ENCODE assay signal across 10 cellular contexts in genomic region chr9:129777769-129778130, GRCh38. TPM values are rescaled to one million over a fixed set of nuclear protein-coding genes. Genes with fewer than 3 reads are reported as not detected.
DNase-seq lines count a peak whose midpoint lies in the region; ATAC-seq and TF ChIP-seq lines count a peak whose summit lies in the region.
"Had no signal": no experiment of that assay in that cellular context is flagged by ENCODE, and none has a peak within 500 bp of the region (broad histone marks: within the 10 kb centered on the region; RNA-seq: fewer than 3 reads in every experiment).

No MANE protein-coding gene starts in this region.

- DNase-seq in T-helper 2 cell treated with Interferon-gamma antibody and Interleukin-4, amounts not matched to agents 5 μg/mL and 100 μg/mL, for 36 hours (ENCODE audit: low spot score): no peak
- DNase-seq in T-helper 2 cell (no peak), lower lobe of right lung (no peak), H7 (no peak), NCI-H446 (lab: John Stamatoyannopoulos, UW) (no peak)
- DNase-seq in activated T-helper 2 cell treated with anti-CD3 and anti-CD28 coated beads, Interferon-gamma antibody, Interleukin-2, Interleukin-4, amounts not matched to agents 10 μg/mL and 5 μg/mL and 100 μg/mL, durations not matched to agents 14 hours and 24 hours and 36 hours (ENCODE audit: low spot score): no peak

- no peaks in the 10 kb centered on the region for H3K9me3 Mint-ChIP-seq in T-helper 2 cell treated with Interferon-gamma antibody and Interleukin-4, amounts not matched to agents 5 μg/mL and 100 μg/mL, for 36 hours
- H3K9me3 Mint-ChIP-seq in activated T-helper 2 cell treated with anti-CD3 and anti-CD28 coated beads, Interferon-gamma antibody, Interleukin-2, Interleukin-4, amounts not matched to agents 10 μg/mL and 5 μg/mL and 100 μg/mL, durations not matched to agents 14 hours and 24 hours and 36 hours: no peaks in the 10 kb centered on the region
- H3K9me3 Mint-ChIP-seq: T-cell had no signal

- H3K27ac Mint-ChIP-seq in T-helper 2 cell treated with Interferon-gamma antibody and Interleukin-4, amounts not matched to agents 5 μg/mL and 100 μg/mL, for 36 hours: no peak overlapping the region
- H3K27ac Mint-ChIP-seq in activated T-helper 2 cell treated with anti-CD3 and anti-CD28 coated beads, Interferon-gamma antibody, Interleukin-2, Interleukin-4, amounts not matched to agents 10 μg/mL and 5 μg/mL and 100 μg/mL, durations not matched to agents 14 hours and 24 hours and 36 hours: peak overlapping the region; percentile 49

- H3K4me3 ChIP-seq in lower lobe of right lung (no peak overlapping the region), stomach smooth muscle (ENCODE audit: low read length in 2 of 2) (no peak overlapping the region), H7 (ENCODE audit: insufficient read depth, low read depth, low read length) (no peak overlapping the region)
- H3K4me3 ChIP-seq: cardiac muscle cell had no signal

- no peaks in the 10 kb centered on the region for H3K36me3 ChIP-seq in lower lobe of right lung
- H3K36me3 ChIP-seq in stomach smooth muscle (ENCODE audit: control insufficient read depth in 2 of 2, insufficient read depth in 2 of 2, low read length in 2 of 2): no peaks in the 10 kb centered on the region
- H3K36me3 ChIP-seq in H7 (replicated peaks; ENCODE audit: control insufficient read depth, insufficient read depth, low read length): no peaks in the 10 kb centered on the region
- H3K36me3 ChIP-seq: cardiac muscle cell had no signal

- H3K27me3 Mint-ChIP-seq in T-helper 2 cell treated with Interferon-gamma antibody and Interleukin-4, amounts not matched to agents 5 μg/mL and 100 μg/mL, for 36 hours (ENCODE audit: low read depth): peaks cover 10% of the 10 kb centered on the region
- H3K27me3 Mint-ChIP-seq in activated T-helper 2 cell treated with anti-CD3 and anti-CD28 coated beads, Interferon-gamma antibody, Interleukin-2, Interleukin-4, amounts not matched to agents 10 μg/mL and 5 μg/mL and 100 μg/mL, durations not matched to agents 14 hours and 24 hours and 36 hours (ENCODE audit: low read depth): peaks cover 17% of the 10 kb centered on the region

- H3K4me1 ChIP-seq in lower lobe of right lung (peaks cover 18% of the 10 kb centered on the region), stomach smooth muscle (ENCODE audit: control insufficient read depth, insufficient read depth, low read length) (peaks cover 13% of the 10 kb centered on the region)

- H3K4me1 Mint-ChIP-seq in T-helper 2 cell treated with Interferon-gamma antibody and Interleukin-4, amounts not matched to agents 5 μg/mL and 100 μg/mL, for 36 hours (ENCODE audit: low read depth): peaks cover 10% of the 10 kb centered on the region
- H3K4me1 Mint-ChIP-seq in activated T-helper 2 cell treated with anti-CD3 and anti-CD28 coated beads, Interferon-gamma antibody, Interleukin-2, Interleukin-4, amounts not matched to agents 10 μg/mL and 5 μg/mL and 100 μg/mL, durations not matched to agents 14 hours and 24 hours and 36 hours (ENCODE audit: low read depth): peaks cover 15% of the 10 kb centered on the region

- H3K27ac ChIP-seq in lower lobe of right lung (peak overlapping the region; percentile 65), stomach smooth muscle (ENCODE audit: low read length) (peak overlapping the region; percentile 46)
- H3K27ac ChIP-seq: cardiac muscle cell had no signal

- ATAC-seq in lower lobe of right lung (no peak), HG02840 (IDR thresholded peaks at IDR 0.05; ENCODE audit: low FRiP score, unreplicated experiment) (no peak)

- H3K27me3 ChIP-seq in lower lobe of right lung (ENCODE audit: low read depth) (no peaks in the 10 kb centered on the region), stomach smooth muscle (ENCODE audit: control insufficient read depth in 1 of 2, insufficient read depth in 2 of 2, low read length in 2 of 2) (no peaks in the 10 kb centered on the region), H7 (ENCODE audit: control insufficient read depth, insufficient read depth, low read length) (no peaks in the 10 kb centered on the region)
- H3K27me3 ChIP-seq: cardiac muscle cell had no signal

- H3K9ac ChIP-seq in stomach smooth muscle (ENCODE audit: low read length in 2 of 2): peak overlapping the region in 1 of 2 donors; percentile 7

- H3K36me3 Mint-ChIP-seq in T-helper 2 cell treated with Interferon-gamma antibody and Interleukin-4, amounts not matched to agents 5 μg/mL and 100 μg/mL, for 36 hours (ENCODE audit: low read depth): no peaks in the 10 kb centered on the region
- no peaks in the 10 kb centered on the region for H3K36me3 Mint-ChIP-seq in activated T-helper 2 cell treated with anti-CD3 and anti-CD28 coated beads, Interferon-gamma antibody, Interleukin-2, Interleukin-4, amounts not matched to agents 10 μg/mL and 5 μg/mL and 100 μg/mL, durations not matched to agents 14 hours and 24 hours and 36 hours (ENCODE audit: low read depth)
- H3K36me3 Mint-ChIP-seq: T-cell had no signal

- intact Hi-C loops in activated T-helper 2 cell treated with anti-CD3 and anti-CD28 coated beads, Interferon-gamma antibody, Interleukin-2, Interleukin-4, amounts not matched to agents 10 μg/mL and 5 μg/mL and 100 μg/mL, durations not matched to agents 14 hours and 24 hours and 36 hours (cut with micrococcal nuclease): no loop called here
- intact Hi-C loops in lower lobe of right lung (cut with DNase I): no loop called here

- TF ChIP-seq CTCF in lower lobe of right lung (IDR thresholded peaks at IDR 0.05): no peak

- H3K9me3 ChIP-seq in lower lobe of right lung (no peaks in the 10 kb centered on the region), stomach smooth muscle (ENCODE audit: control insufficient read depth in 2 of 2, low read length in 2 of 2) (no peaks in the 10 kb centered on the region)

- peak overlapping the region; percentile 34 for H3K4me3 Mint-ChIP-seq in T-helper 2 cell treated with Interferon-gamma antibody and Interleukin-4, amounts not matched to agents 5 μg/mL and 100 μg/mL, for 36 hours
- H3K4me3 Mint-ChIP-seq in activated T-helper 2 cell treated with anti-CD3 and anti-CD28 coated beads, Interferon-gamma antibody, Interleukin-2, Interleukin-4, amounts not matched to agents 10 μg/mL and 5 μg/mL and 100 μg/mL, durations not matched to agents 14 hours and 24 hours and 36 hours (ENCODE audit: low read depth): no peak overlapping the region
- H3K4me3 Mint-ChIP-seq: T-cell had no signal

RNA-seq across cellular contexts. Expression of gene PTGES, which starts 24.9 kb away (rescaled TPM):
- 0.34 and 0.39 TPM in 2 replicates for total RNA-seq in activated T-helper 2 cell treated with anti-CD3 and anti-CD28 coated beads, Interferon-gamma antibody, Interleukin-2, Interleukin-4, amounts not matched to agents 10 μg/mL and 5 μg/mL and 100 μg/mL, durations not matched to agents 14 hours and 24 hours and 36 hours
- 3.9 TPM for total RNA-seq in lower lobe of right lung
- 0.69 and 1.2 TPM in 2 replicates for total RNA-seq in H7 (2014; rRNA removed; shearing (Covaris generic))
- total RNA-seq: T-cell had no signal

RNA-seq across cellular contexts. Expression of gene TOR1B, which starts 25.2 kb away (rescaled TPM):
- 23.9 and 25.2 TPM in 2 replicates for total RNA-seq in activated T-helper 2 cell treated with anti-CD3 and anti-CD28 coated beads, Interferon-gamma antibody, Interleukin-2, Interleukin-4, amounts not matched to agents 10 μg/mL and 5 μg/mL and 100 μg/mL, durations not matched to agents 14 hours and 24 hours and 36 hours
- 34.9 TPM for total RNA-seq in lower lobe of right lung
- 17.9 and 18.2 TPM in 2 replicates for total RNA-seq in H7 (2014; rRNA removed; shearing (Covaris generic))

RNA-seq across cellular contexts. Expression of gene TOR1A, which starts 46.2 kb away (rescaled TPM):
- total RNA-seq in activated T-helper 2 cell treated with anti-CD3 and anti-CD28 coated beads, Interferon-gamma antibody, Interleukin-2, Interleukin-4, amounts not matched to agents 10 μg/mL and 5 μg/mL and 100 μg/mL, durations not matched to agents 14 hours and 24 hours and 36 hours: 52.5 and 55.8 TPM in 2 replicates
- 34.6 TPM for total RNA-seq in lower lobe of right lung
- total RNA-seq in H7 (2014; rRNA removed; shearing (Covaris generic)): 22.9 and 27.1 TPM in 2 replicates

RNA-seq across cellular contexts. Expression of gene C9orf78, which starts 57.3 kb away (rescaled TPM):
- 54.4 and 59.6 TPM in 2 replicates for total RNA-seq in activated T-helper 2 cell treated with anti-CD3 and anti-CD28 coated beads, Interferon-gamma antibody, Interleukin-2, Interleukin-4, amounts not matched to agents 10 μg/mL and 5 μg/mL and 100 μg/mL, durations not matched to agents 14 hours and 24 hours and 36 hours
- total RNA-seq in lower lobe of right lung: 42.0 TPM
- total RNA-seq in H7 (2014; rRNA removed; shearing (Covaris generic)): 39.7 and 47.0 TPM in 2 replicates

RNA-seq across cellular contexts. Expression of gene USP20, which starts 57.5 kb away (rescaled TPM):
- 45.6 and 52.3 TPM in 2 replicates for total RNA-seq in activated T-helper 2 cell treated with anti-CD3 and anti-CD28 coated beads, Interferon-gamma antibody, Interleukin-2, Interleukin-4, amounts not matched to agents 10 μg/mL and 5 μg/mL and 100 μg/mL, durations not matched to agents 14 hours and 24 hours and 36 hours
- 27.0 TPM for total RNA-seq in lower lobe of right lung
- total RNA-seq in H7 (2014; rRNA removed; shearing (Covaris generic)): 15.8 and 16.3 TPM in 2 replicates
